Comparison of ENCODE assay signal across 1 cellular context in the genomic region with DNA sequence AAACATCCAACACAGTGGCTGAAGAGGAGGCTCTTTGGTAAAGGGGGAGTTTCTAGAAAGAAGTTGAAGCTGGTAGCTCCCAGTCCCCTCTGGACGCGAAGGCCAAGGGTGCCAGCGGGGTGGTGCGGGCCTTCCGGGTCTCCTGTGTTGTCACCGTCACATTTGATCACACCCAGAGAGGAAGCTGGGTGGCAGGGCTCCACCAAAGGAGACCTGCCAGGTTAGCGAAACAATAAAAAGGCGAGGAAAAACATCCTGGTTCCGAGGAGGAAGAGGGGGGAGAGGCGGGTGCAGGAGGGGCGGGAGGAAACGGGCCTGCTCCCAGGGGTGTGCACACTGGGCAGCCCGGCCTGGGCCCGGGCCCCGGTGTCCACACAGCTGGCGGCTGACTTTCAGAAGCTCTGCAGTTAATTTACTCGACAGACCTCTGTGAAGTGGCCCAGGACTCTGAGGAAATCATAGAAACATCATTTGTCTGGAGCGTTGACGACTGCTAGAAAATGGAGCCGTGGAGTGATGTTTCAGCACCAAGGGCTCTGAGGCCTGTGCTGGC.
TF ChIP-seq lines count a peak whose summit lies in the region.

No MANE protein-coding gene starts in this region.

TF ChIP-seq in GM23338, 12 proteins besides CTCF, POLR2A, EP300 and RAD21:
- TF ChIP-seq, protein P1, sequence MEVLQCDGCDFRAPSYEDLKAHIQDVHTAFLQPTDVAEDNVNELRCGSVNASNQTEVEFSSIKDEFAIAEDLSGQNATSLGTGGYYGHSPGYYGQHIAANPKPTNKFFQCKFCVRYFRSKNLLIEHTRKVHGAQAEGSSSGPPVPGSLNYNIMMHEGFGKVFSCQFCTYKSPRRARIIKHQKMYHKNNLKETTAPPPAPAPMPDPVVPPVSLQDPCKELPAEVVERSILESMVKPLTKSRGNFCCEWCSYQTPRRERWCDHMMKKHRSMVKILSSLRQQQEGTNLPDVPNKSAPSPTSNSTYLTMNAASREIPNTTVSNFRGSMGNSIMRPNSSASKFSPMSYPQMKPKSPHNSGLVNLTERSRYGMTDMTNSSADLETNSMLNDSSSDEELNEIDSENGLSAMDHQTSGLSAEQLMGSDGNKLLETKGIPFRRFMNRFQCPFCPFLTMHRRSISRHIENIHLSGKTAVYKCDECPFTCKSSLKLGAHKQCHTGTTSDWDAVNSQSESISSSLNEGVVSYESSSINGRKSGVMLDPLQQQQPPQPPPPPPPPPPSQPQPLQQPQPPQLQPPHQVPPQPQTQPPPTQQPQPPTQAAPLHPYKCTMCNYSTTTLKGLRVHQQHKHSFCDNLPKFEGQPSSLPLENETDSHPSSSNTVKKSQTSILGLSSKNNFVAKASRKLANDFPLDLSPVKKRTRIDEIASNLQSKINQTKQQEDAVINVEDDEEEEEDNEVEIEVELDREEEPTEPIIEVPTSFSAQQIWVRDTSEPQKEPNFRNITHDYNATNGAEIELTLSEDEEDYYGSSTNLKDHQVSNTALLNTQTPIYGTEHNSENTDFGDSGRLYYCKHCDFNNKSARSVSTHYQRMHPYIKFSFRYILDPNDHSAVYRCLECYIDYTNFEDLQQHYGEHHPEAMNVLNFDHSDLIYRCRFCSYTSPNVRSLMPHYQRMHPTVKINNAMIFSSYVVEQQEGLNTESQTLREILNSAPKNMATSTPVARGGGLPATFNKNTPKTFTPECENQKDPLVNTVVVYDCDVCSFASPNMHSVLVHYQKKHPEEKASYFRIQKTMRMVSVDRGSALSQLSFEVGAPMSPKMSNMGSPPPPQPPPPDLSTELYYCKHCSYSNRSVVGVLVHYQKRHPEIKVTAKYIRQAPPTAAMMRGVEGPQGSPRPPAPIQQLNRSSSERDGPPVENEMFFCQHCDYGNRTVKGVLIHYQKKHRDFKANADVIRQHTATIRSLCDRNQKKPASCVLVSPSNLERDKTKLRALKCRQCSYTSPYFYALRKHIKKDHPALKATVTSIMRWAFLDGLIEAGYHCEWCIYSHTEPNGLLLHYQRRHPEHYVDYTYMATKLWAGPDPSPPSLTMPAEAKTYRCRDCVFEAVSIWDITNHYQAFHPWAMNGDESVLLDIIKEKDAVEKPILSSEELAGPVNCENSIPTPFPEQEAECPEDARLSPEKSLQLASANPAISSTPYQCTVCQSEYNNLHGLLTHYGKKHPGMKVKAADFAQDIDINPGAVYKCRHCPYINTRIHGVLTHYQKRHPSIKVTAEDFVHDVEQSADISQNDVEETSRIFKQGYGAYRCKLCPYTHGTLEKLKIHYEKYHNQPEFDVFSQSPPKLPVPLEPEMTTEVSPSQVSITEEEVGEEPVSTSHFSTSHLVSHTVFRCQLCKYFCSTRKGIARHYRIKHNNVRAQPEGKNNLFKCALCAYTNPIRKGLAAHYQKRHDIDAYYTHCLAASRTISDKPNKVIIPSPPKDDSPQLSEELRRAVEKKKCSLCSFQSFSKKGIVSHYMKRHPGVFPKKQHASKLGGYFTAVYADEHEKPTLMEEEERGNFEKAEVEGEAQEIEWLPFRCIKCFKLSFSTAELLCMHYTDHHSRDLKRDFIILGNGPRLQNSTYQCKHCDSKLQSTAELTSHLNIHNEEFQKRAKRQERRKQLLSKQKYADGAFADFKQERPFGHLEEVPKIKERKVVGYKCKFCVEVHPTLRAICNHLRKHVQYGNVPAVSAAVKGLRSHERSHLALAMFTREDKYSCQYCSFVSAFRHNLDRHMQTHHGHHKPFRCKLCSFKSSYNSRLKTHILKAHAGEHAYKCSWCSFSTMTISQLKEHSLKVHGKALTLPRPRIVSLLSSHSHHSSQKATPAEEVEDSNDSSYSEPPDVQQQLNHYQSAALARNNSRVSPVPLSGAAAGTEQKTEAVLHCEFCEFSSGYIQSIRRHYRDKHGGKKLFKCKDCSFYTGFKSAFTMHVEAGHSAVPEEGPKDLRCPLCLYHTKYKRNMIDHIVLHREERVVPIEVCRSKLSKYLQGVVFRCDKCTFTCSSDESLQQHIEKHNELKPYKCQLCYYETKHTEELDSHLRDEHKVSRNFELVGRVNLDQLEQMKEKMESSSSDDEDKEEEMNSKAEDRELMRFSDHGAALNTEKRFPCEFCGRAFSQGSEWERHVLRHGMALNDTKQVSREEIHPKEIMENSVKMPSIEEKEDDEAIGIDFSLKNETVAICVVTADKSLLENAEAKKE (CRISPR knock-in tag; IDR thresholded peaks at IDR 0.05): no peak
- no peak for TF ChIP-seq ZNF114 (CRISPR knock-in tag; IDR thresholded peaks at IDR 0.05)
- TF ChIP-seq, protein P2, sequence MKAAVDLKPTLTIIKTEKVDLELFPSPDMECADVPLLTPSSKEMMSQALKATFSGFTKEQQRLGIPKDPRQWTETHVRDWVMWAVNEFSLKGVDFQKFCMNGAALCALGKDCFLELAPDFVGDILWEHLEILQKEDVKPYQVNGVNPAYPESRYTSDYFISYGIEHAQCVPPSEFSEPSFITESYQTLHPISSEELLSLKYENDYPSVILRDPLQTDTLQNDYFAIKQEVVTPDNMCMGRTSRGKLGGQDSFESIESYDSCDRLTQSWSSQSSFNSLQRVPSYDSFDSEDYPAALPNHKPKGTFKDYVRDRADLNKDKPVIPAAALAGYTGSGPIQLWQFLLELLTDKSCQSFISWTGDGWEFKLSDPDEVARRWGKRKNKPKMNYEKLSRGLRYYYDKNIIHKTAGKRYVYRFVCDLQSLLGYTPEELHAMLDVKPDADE (IDR thresholded peaks at IDR 0.05): no peak
- no peak for TF ChIP-seq ZNF331 (CRISPR knock-in tag; IDR thresholded peaks at IDR 0.05; ENCODE audit: low read depth)
- TF ChIP-seq, protein P3, sequence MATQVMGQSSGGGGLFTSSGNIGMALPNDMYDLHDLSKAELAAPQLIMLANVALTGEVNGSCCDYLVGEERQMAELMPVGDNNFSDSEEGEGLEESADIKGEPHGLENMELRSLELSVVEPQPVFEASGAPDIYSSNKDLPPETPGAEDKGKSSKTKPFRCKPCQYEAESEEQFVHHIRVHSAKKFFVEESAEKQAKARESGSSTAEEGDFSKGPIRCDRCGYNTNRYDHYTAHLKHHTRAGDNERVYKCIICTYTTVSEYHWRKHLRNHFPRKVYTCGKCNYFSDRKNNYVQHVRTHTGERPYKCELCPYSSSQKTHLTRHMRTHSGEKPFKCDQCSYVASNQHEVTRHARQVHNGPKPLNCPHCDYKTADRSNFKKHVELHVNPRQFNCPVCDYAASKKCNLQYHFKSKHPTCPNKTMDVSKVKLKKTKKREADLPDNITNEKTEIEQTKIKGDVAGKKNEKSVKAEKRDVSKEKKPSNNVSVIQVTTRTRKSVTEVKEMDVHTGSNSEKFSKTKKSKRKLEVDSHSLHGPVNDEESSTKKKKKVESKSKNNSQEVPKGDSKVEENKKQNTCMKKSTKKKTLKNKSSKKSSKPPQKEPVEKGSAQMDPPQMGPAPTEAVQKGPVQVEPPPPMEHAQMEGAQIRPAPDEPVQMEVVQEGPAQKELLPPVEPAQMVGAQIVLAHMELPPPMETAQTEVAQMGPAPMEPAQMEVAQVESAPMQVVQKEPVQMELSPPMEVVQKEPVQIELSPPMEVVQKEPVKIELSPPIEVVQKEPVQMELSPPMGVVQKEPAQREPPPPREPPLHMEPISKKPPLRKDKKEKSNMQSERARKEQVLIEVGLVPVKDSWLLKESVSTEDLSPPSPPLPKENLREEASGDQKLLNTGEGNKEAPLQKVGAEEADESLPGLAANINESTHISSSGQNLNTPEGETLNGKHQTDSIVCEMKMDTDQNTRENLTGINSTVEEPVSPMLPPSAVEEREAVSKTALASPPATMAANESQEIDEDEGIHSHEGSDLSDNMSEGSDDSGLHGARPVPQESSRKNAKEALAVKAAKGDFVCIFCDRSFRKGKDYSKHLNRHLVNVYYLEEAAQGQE (IDR thresholded peaks at IDR 0.05; ENCODE audit: unreplicated experiment): no peak
- no peak for TF ChIP-seq CREB1 (CRISPR knock-in tag; IDR thresholded peaks at IDR 0.05; ENCODE audit: low read depth)
- TF ChIP-seq JUNB (IDR thresholded peaks at IDR 0.05; ENCODE audit: unreplicated experiment): no peak
- TF ChIP-seq POLR2AphosphoS5 (IDR thresholded peaks at IDR 0.05; ENCODE audit: low read depth): no peak
- no peak for TF ChIP-seq EZH2phosphoT487 (IDR thresholded peaks at IDR 0.05; ENCODE audit: unreplicated experiment)
- TF ChIP-seq EZH2 (IDR thresholded peaks at IDR 0.05; ENCODE audit: low read depth, unreplicated experiment): no peak
- TF ChIP-seq STAT1 (IDR thresholded peaks at IDR 0.05; ENCODE audit: unreplicated experiment): no peak
- TF ChIP-seq NANOG (IDR thresholded peaks at IDR 0.05; ENCODE audit: borderline replicate concordance): no peak
